8 cellular contexts compared by ENCODE assay signal in genomic region chr19:56076413-56076998, GRCh38. TPM values are rescaled to one million over a fixed set of nuclear protein-coding genes. Genes with fewer than 3 reads are reported as not detected.
DNase-seq lines count a peak whose midpoint lies in the region; ATAC-seq, FAIRE-seq and TF ChIP-seq lines count a peak whose summit lies in the region.

No MANE protein-coding gene starts in this region.

- no peak overlapping the region for H3K27ac ChIP-seq in WERI-Rb-1
- H3K27ac ChIP-seq in endothelial cell of umbilical vein (ENCODE audit: insufficient read depth, low read depth, low read length), result no peak overlapping the region
- no peak overlapping the region for H3K27ac ChIP-seq in naive thymus-derived CD4-positive, alpha-beta T cell (ENCODE audit: low read depth, low read length)

- H3K4me2 ChIP-seq in endothelial cell of umbilical vein (ENCODE audit: insufficient read depth, low read length), result no peak overlapping the region

- peaks cover 8% of the 10 kb centered on the region for H3K4me1 ChIP-seq in endothelial cell of umbilical vein (ENCODE audit: control insufficient read depth, extremely low read depth, insufficient read depth, low read length)
- peaks cover 7 to 8% of the 10 kb centered on the region in 2 donors for H3K4me1 ChIP-seq in naive thymus-derived CD4-positive, alpha-beta T cell (ENCODE audit: control insufficient read depth in 2 of 2, insufficient read depth in 2 of 2, low read length in 2 of 2)

- dilution Hi-C loops in endothelial cell of umbilical vein (cut with MboI; ENCODE audit: extremely low pct_ligation_motif_present, low sequenced_read_pairs), result no loop called here

- H3K36me3 Mint-ChIP-seq in naive thymus-derived CD4-positive, alpha-beta T cell, result no peaks in the 10 kb centered on the region

- no peak overlapping the region for H2AFZ ChIP-seq in endothelial cell of umbilical vein (ENCODE audit: low read depth, low read length)

- DNase-seq in stimulated activated CD4-positive, alpha-beta T cell treated with anti-CD3 and anti-CD28 coated beads, Interleukin-12 subunit alpha, Interleukin-12 subunit beta, amount 100 ng/mL, for 4 hours, result peak; percentile 26
- DNase-seq in stimulated activated CD4-positive, alpha-beta T cell treated with anti-CD3 and anti-CD28 coated beads, Interleukin-1b, Interleukin-23, amount 100 ng/mL, for 48 hours, result no peak
- peak; percentile 22 for DNase-seq in NCI-H128 (lab: John Stamatoyannopoulos, UW; ENCODE audit: unreplicated experiment)
- peak; percentile 67 for DNase-seq in WERI-Rb-1
- peak; percentile 66 for DNase-seq in endothelial cell of umbilical vein (ENCODE audit: low read depth, low spot score)
- DNase-seq in naive thymus-derived CD4-positive, alpha-beta T cell, result peak in 5 of 9 donors; percentile 12 to 39 (median 21)

- ATAC-seq in naive thymus-derived CD4-positive, alpha-beta T cell, result peak; percentile 38
- ATAC-seq in HG03457 (IDR thresholded peaks at IDR 0.05; ENCODE audit: unreplicated experiment) (no peak), GM19328 (IDR thresholded peaks at IDR 0.05; ENCODE audit: unreplicated experiment) (no peak)

- no TSS peak for BruUV-seq in endothelial cell of umbilical vein (replicated peaks; lab: Mats Ljungman, UMichigan)

- no peaks in the 10 kb centered on the region for H3K9me3 ChIP-seq in WERI-Rb-1 (ENCODE audit: severe bottlenecking)
- H3K9me3 ChIP-seq in endothelial cell of umbilical vein (replicated peaks; ENCODE audit: control insufficient read depth, insufficient read depth, low read length), result no peaks in the 10 kb centered on the region
- H3K9me3 ChIP-seq in naive thymus-derived CD4-positive, alpha-beta T cell (ENCODE audit: control insufficient read depth in 2 of 3, low read length in 3 of 3), result no peaks in the 10 kb centered on the region

- peaks cover 4 to 12% (median 9%) of the 10 kb centered on the region in 5 donors for H3K27me3 Mint-ChIP-seq in naive thymus-derived CD4-positive, alpha-beta T cell

- no peaks in the 10 kb centered on the region for H4K20me1 ChIP-seq in endothelial cell of umbilical vein (replicated peaks; ENCODE audit: control insufficient read depth, extremely low read depth, insufficient read depth, low read length)

- no peaks in the 10 kb centered on the region for H3K79me2 ChIP-seq in endothelial cell of umbilical vein (ENCODE audit: control insufficient read depth, insufficient read depth, low read length)

- H3K4me3 Mint-ChIP-seq in naive thymus-derived CD4-positive, alpha-beta T cell, result no peak overlapping the region

- TF ChIP-seq CTCF in WERI-Rb-1 (IDR thresholded peaks at IDR 0.05; ENCODE audit: low read depth, low read length) (peak; percentile 66), endothelial cell of umbilical vein (IDR thresholded peaks at IDR 0.05; ENCODE audit: extremely low read depth in 1 of 2, insufficient read depth in 1 of 2, low read depth in 1 of 2, low read length in 2 of 2) (peak; percentile 79 to 83)

- peak; percentile 82 for FAIRE-seq in endothelial cell of umbilical vein (lab: Jason Lieb, UNC)

- H3K4me1 Mint-ChIP-seq in naive thymus-derived CD4-positive, alpha-beta T cell, result peaks cover 8 to 10% (median 9%) of the 10 kb centered on the region in 7 donors

- H3K9me1 ChIP-seq in endothelial cell of umbilical vein (replicated peaks; ENCODE audit: control insufficient read depth, extremely low read depth, insufficient read depth, low read length), result no peaks in the 10 kb centered on the region

- POLR2A ChIA-PET in endothelial cell of umbilical vein (lab: Charles Lee), result no interaction called here
- POLR2A ChIA-PET in naive thymus-derived CD4-positive, alpha-beta T cell (lab: Charles Lee), result no interaction called here

- H3K4me3 ChIP-seq in WERI-Rb-1 (ENCODE audit: low read depth, low read length), result no peak overlapping the region
- no peak overlapping the region for H3K4me3 ChIP-seq in endothelial cell of umbilical vein (replicated peaks in 1 of 3; ENCODE audit: insufficient read depth in 1 of 3, low read depth in 1 of 3, low read length in 3 of 3)
- H3K4me3 ChIP-seq in naive thymus-derived CD4-positive, alpha-beta T cell (ENCODE audit: low read length), result no peak overlapping the region

- no peaks in the 10 kb centered on the region for H3K9me3 Mint-ChIP-seq in naive thymus-derived CD4-positive, alpha-beta T cell

- no peak for TF ChIP-seq POLR2A in endothelial cell of umbilical vein (IDR thresholded peaks at IDR 0.05; ENCODE audit: low read depth, low read length)

- CTCF ChIA-PET in endothelial cell of umbilical vein (lab: Charles Lee), result interaction anchor here (0.6 to 9.9 kb wide), 21 partner anchors 9 to 444 kb away, joined by 3 to 328 read pairs (median 6); partner anchors contain the start of gene GALP
- CTCF ChIA-PET in naive thymus-derived CD4-positive, alpha-beta T cell (lab: Charles Lee), result interaction anchor here (0.6 to 1.5 kb wide), 5 partner anchors 11 to 916 kb away, joined by 3 to 9 read pairs (median 3); no protein-coding TSS in a partner anchor

- H3K36me3 ChIP-seq in WERI-Rb-1 (no peaks in the 10 kb centered on the region), endothelial cell of umbilical vein (ENCODE audit: control insufficient read depth in 2 of 2, extremely low read depth in 1 of 2, insufficient read depth in 2 of 2, low read length in 2 of 2) (no peaks in the 10 kb centered on the region)
- H3K36me3 ChIP-seq in naive thymus-derived CD4-positive, alpha-beta T cell (ENCODE audit: control insufficient read depth in 2 of 3, insufficient read depth in 3 of 3, low read length in 3 of 3), result no peaks in the 10 kb centered on the region

- H3K27me3 ChIP-seq in WERI-Rb-1 (ENCODE audit: insufficient read depth, low read depth, severe bottlenecking), result no peaks in the 10 kb centered on the region
- no peaks in the 10 kb centered on the region for H3K27me3 ChIP-seq in endothelial cell of umbilical vein (ENCODE audit: control insufficient read depth in 2 of 2, insufficient read depth in 2 of 2, low read length in 2 of 2)
- H3K27me3 ChIP-seq in naive thymus-derived CD4-positive, alpha-beta T cell (ENCODE audit: control insufficient read depth in 2 of 2, insufficient read depth in 2 of 2, low read length in 2 of 2), result no peaks in the 10 kb centered on the region

- no peak overlapping the region for H3K27ac Mint-ChIP-seq in naive thymus-derived CD4-positive, alpha-beta T cell

- H3K9ac ChIP-seq in endothelial cell of umbilical vein (replicated peaks; ENCODE audit: extremely low read depth, insufficient read depth, low read length), result no peak overlapping the region

- intact Hi-C loops in endothelial cell of umbilical vein (cut with micrococcal nuclease), result loop anchor here (1.0 kb wide), 3 partner anchors 96 to 257 kb away; no protein-coding TSS in a partner anchor
- intact Hi-C loops in naive thymus-derived CD4-positive, alpha-beta T cell (cut with micrococcal nuclease), result loop anchor here in 1 of 2 donors (1.0 kb wide), 2 partner anchors 96 to 257 kb away; no protein-coding TSS in a partner anchor

TF ChIP-seq in endothelial cell of umbilical vein, 7 proteins besides CTCF, POLR2A, EP300 and RAD21:
- TF ChIP-seq FOS (IDR thresholded peaks at IDR 0.05; ENCODE audit: borderline replicate concordance, insufficient read depth, low read length) (no peak), POLR2AphosphoS5 (IDR thresholded peaks at IDR 0.05; ENCODE audit: insufficient read depth, low read depth, low read length) (no peak), EZH2 (IDR thresholded peaks at IDR 0.05; ENCODE audit: borderline replicate concordance, low read depth, low read length, severe bottlenecking) (no peak), MAX (IDR thresholded peaks at IDR 0.05; ENCODE audit: insufficient read depth, insufficient read length) (no peak), MYC (IDR thresholded peaks at IDR 0.05; ENCODE audit: low read depth, low read length) (no peak), JUN (IDR thresholded peaks at IDR 0.05; ENCODE audit: borderline replicate concordance, insufficient read depth, insufficient read length, low read depth) (no peak), GATA2 (IDR thresholded peaks at IDR 0.05; ENCODE audit: insufficient read depth, insufficient read length, low read depth, low read length) (no peak)

RNA-seq across cellular contexts. Expression of gene ZNF787, which starts 44.6 kb away (rescaled TPM):
- total RNA-seq in endothelial cell of umbilical vein, result 31.8 and 32.7 TPM in 2 replicates
- polyA plus RNA-seq in endothelial cell of umbilical vein, result 11.6 and 16.4 TPM in 2 replicates
- polyA plus RNA-seq in endothelial cell of umbilical vein (2011; cell fraction: cytosol; rRNA removed), result 4.7 and 9.5 TPM in 2 replicates
- polyA plus RNA-seq in endothelial cell of umbilical vein (2011; cell fraction: nucleus; rRNA removed), result 7.2 and 9.8 TPM in 2 replicates
- polyA plus RNA-seq in endothelial cell of umbilical vein (2012), result 9.6 and 17.3 TPM in 2 replicates
- 7.9 and 13.2 TPM in 2 replicates for polyA minus RNA-seq in endothelial cell of umbilical vein
- polyA minus RNA-seq in endothelial cell of umbilical vein (2011; cell fraction: cytosol; rRNA and poly(A)+ RNA removed), result 35.7 TPM
- 8.2 and 15.4 TPM in 2 replicates for polyA minus RNA-seq in endothelial cell of umbilical vein (2011; cell fraction: nucleus; rRNA and poly(A)+ RNA removed)
- 10 to 100 TPM; 19.7 to 41.2 (median 33.0) TPM for total RNA-seq in naive thymus-derived CD4-positive, alpha-beta T cell
- polyA plus RNA-seq in naive thymus-derived CD4-positive, alpha-beta T cell, result 1 to 10 TPM; 1.5 to 2.4 TPM
